20 cellular contexts compared by ENCODE assay signal in genomic region chr1:176195547-176195946, GRCh38.
"Had no signal": no experiment of that assay in that cellular context is flagged by ENCODE, and none has a peak within 500 bp of the region (broad histone marks: within the 10 kb centered on the region; RNA-seq: fewer than 3 reads in every experiment).

No MANE protein-coding gene starts in this region.

- DNase-seq: activated effector memory CD4-positive, alpha-beta T cell treated with anti-CD3 and anti-CD28 coated beads, Interleukin-2, amount 50 U/mL, for 16 hours; activated T-cell treated with anti-CD3 and anti-CD28 coated beads, Interleukin-2, amount 50 U/mL, for 48 hours; central memory CD4-positive, alpha-beta T cell; effector memory CD4-positive, alpha-beta T cell; hippocampal formation; kidney glomerular epithelial cell; left lung; naive thymus-derived CD4-positive, alpha-beta T cell; ovary; psoas muscle; spleen; stimulated activated CD4-positive, alpha-beta T cell treated with anti-CD3 and anti-CD28 coated beads, Interleukin-4, amount 100 ng/mL, for 24 hours; stimulated activated naive CD4-positive, alpha-beta T cell treated with Interleukin-2 at 50 U/mL for 16 hours; substantia nigra; T-cell; thyroid gland had no signal

- H3K36me3 Mint-ChIP-seq: WTC11 had no signal

- H3K4me3 Mint-ChIP-seq: T-helper 2 cell treated with Interferon-gamma antibody and Interleukin-4, amounts not matched to agents 5 μg/mL and 100 μg/mL, for 36 hours; WTC11 had no signal

- ATAC-seq: activated naive CD4-positive, alpha-beta T cell treated with anti-CD3 and anti-CD28 coated beads, Interleukin-2, amount 50 U/mL, for 72 hours; esophagus mucosa; left lung; naive thymus-derived CD4-positive, alpha-beta T cell; psoas muscle; T-cell; WTC11 had no signal

- H3K27ac Mint-ChIP-seq: activated naive CD4-positive, alpha-beta T cell treated with anti-CD3 and anti-CD28 coated beads, Interleukin-2, amount 50 U/mL, for 72 hours; T-cell; T-helper 2 cell treated with Interferon-gamma antibody and Interleukin-4, amounts not matched to agents 5 μg/mL and 100 μg/mL, for 36 hours had no signal

- H3K27me3 Mint-ChIP-seq: naive thymus-derived CD4-positive, alpha-beta T cell; T-cell had no signal
